ENCODE assay signal across 1 cellular context in the genomic region with DNA sequence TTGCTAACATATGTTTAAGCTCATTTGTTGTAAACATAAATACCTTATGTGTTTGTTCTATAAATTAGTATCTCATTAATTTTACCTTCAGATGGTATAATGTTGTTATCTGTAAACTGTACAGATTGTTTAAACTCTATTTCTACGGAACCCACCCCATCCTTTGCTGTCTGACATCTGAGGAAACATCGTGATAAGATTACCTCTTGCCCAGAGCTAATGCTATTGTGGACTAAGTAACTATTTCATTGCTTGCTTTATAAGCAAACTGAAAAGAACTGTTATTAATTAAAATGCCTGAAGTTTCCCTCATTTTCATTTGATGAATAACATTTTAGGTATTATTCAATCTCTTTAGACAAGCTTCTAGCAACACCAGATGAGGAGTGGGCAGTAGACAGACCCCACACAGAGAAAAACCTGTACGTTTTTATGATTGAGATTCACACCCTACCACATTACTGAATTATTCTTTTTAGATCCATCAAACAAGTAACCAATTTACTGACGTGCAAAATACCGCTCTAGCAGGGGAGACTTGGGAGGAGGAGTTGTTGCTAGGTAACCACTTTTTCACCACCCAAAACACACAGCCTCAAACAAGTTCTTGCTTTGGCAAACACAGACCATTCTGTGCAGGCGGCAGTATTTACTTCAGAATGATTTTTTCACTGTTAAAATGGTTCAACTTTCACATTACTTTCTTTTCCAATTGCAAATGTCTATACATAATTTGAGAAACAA.
TF ChIP-seq lines count a peak whose summit lies in the region.

No MANE protein-coding gene starts in this region.

TF ChIP-seq in SK-N-SH, 30 proteins besides CTCF, POLR2A, EP300 and RAD21 (continued from another document):
- TF ChIP-seq FOXJ3 (CRISPR knock-in tag; IDR thresholded peaks at IDR 0.05): peak; percentile 44; the same call in 1 of the 2 replicates
- TF ChIP-seq NFIC (IDR thresholded peaks at IDR 0.05; ENCODE audit: borderline replicate concordance): no peak
